Comparison of ENCODE assay signal across 1 cellular context in the genomic region with DNA sequence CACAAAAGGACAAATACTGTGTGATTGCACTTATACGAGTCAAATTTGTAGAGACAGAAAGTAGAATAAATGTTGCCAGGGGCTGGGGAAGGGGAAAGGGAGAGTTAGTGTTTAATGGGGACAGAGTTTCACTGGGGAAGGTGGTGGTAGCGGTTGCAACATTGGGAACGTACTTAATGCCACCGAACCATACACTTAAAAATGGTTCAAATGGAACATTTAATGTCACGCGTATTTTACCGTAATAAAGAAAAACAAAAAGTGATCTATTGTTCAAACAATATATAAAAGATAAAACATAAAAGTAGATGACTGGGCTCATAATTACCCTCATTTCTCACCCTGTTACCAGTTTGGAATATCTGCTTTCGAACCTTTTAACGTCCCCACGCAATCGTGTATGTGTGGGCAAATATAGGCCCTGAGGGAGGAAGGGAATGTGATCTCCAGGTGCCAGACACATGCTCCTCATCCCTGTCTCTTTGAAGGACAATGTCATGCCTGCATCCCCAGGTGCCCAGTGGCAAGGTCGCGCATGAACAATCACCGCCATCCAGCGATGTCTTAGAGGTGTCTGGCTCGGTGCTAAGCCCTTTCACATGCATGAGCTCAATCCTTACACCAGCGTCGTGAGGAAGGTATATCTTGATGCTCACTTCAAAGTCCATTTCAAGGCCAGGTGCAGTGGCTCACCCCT.
TF ChIP-seq lines count a peak whose summit lies in the region.

No MANE protein-coding gene starts in this region.

TF ChIP-seq in GM12878, 131 proteins besides CTCF, POLR2A, EP300 and RAD21:
- no peak for TF ChIP-seq ZNF274 (IDR thresholded peaks at IDR 0.05; ENCODE audit: insufficient read depth, insufficient read length)
- TF ChIP-seq, protein P1, sequence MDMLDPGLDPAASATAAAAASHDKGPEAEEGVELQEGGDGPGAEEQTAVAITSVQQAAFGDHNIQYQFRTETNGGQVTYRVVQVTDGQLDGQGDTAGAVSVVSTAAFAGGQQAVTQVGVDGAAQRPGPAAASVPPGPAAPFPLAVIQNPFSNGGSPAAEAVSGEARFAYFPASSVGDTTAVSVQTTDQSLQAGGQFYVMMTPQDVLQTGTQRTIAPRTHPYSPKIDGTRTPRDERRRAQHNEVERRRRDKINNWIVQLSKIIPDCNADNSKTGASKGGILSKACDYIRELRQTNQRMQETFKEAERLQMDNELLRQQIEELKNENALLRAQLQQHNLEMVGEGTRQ (IDR thresholded peaks at IDR 0.05; ENCODE audit: borderline replicate concordance, low read depth, low read length), result no peak
- TF ChIP-seq, protein P2, sequence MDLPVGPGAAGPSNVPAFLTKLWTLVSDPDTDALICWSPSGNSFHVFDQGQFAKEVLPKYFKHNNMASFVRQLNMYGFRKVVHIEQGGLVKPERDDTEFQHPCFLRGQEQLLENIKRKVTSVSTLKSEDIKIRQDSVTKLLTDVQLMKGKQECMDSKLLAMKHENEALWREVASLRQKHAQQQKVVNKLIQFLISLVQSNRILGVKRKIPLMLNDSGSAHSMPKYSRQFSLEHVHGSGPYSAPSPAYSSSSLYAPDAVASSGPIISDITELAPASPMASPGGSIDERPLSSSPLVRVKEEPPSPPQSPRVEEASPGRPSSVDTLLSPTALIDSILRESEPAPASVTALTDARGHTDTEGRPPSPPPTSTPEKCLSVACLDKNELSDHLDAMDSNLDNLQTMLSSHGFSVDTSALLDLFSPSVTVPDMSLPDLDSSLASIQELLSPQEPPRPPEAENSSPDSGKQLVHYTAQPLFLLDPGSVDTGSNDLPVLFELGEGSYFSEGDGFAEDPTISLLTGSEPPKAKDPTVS (IDR thresholded peaks at IDR 0.05; ENCODE audit: low read depth, low read length), result no peak
- TF ChIP-seq, protein P3, sequence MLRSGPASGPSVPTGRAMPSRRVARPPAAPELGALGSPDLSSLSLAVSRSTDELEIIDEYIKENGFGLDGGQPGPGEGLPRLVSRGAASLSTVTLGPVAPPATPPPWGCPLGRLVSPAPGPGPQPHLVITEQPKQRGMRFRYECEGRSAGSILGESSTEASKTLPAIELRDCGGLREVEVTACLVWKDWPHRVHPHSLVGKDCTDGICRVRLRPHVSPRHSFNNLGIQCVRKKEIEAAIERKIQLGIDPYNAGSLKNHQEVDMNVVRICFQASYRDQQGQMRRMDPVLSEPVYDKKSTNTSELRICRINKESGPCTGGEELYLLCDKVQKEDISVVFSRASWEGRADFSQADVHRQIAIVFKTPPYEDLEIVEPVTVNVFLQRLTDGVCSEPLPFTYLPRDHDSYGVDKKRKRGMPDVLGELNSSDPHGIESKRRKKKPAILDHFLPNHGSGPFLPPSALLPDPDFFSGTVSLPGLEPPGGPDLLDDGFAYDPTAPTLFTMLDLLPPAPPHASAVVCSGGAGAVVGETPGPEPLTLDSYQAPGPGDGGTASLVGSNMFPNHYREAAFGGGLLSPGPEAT (IDR thresholded peaks at IDR 0.05; ENCODE audit: low read depth), result no peak
- TF ChIP-seq, protein P4, sequence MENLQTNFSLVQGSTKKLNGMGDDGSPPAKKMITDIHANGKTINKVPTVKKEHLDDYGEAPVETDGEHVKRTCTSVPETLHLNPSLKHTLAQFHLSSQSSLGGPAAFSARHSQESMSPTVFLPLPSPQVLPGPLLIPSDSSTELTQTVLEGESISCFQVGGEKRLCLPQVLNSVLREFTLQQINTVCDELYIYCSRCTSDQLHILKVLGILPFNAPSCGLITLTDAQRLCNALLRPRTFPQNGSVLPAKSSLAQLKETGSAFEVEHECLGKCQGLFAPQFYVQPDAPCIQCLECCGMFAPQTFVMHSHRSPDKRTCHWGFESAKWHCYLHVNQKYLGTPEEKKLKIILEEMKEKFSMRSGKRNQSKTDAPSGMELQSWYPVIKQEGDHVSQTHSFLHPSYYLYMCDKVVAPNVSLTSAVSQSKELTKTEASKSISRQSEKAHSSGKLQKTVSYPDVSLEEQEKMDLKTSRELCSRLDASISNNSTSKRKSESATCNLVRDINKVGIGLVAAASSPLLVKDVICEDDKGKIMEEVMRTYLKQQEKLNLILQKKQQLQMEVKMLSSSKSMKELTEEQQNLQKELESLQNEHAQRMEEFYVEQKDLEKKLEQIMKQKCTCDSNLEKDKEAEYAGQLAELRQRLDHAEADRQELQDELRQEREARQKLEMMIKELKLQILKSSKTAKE (IDR thresholded peaks at IDR 0.05; ENCODE audit: low read depth, poor library complexity, severe bottlenecking), result no peak
- TF ChIP-seq PAX5 (IDR thresholded peaks at IDR 0.05; ENCODE audit: borderline replicate concordance, low read depth, low read length), result peak; percentile 67; the same call in 1 of the 2 replicates
TF ChIP-seq in GM12878: peak in this region for 1.
